In the genomic region with DNA sequence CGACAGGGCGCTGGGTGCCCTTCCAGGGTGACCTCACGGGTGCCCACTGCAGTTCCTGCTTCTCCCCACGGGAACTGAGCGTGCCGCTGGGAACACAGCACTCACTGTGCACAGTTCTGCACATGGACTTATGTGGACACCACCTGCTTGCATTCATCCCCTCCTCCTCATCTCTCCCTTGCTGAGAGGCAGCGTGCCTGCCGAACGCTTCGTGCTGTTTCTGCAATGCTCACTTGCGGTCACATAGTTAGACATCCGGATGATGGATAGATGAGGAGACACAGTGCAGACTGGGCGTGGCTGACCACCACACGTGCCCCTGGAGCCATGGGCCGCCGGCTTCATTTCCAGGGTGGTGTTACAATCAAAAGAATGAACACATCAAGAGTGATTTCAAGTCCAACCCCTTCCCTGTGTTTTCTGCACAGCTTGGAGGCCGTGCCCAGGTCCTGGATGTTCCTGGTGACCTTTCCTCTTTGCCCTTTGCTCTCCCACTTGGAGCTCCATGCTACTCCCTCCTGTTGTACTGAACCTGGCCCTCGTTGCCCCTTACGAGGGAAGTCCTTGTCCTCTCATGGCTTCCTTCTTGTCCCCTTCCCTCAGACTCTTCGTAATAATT, we compare ENCODE assay signal across 1 cellular context.
TF ChIP-seq lines count a peak whose summit lies in the region.

No MANE protein-coding gene starts in this region.

TF ChIP-seq in WTC11, 78 proteins besides CTCF, POLR2A, EP300 and RAD21 (continued from another document):
- TF ChIP-seq, protein P1, sequence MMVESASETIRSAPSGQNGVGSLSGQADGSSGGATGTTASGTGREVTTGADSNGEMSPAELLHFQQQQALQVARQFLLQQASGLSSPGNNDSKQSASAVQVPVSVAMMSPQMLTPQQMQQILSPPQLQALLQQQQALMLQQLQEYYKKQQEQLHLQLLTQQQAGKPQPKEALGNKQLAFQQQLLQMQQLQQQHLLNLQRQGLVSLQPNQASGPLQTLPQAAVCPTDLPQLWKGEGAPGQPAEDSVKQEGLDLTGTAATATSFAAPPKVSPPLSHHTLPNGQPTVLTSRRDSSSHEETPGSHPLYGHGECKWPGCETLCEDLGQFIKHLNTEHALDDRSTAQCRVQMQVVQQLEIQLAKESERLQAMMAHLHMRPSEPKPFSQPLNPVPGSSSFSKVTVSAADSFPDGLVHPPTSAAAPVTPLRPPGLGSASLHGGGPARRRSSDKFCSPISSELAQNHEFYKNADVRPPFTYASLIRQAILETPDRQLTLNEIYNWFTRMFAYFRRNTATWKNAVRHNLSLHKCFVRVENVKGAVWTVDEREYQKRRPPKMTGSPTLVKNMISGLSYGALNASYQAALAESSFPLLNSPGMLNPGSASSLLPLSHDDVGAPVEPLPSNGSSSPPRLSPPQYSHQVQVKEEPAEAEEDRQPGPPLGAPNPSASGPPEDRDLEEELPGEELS (CRISPR knock-in tag; IDR thresholded peaks at IDR 0.05), result no peak
- TF ChIP-seq KAT7 (CRISPR knock-in tag; IDR thresholded peaks at IDR 0.05; ENCODE audit: borderline replicate concordance), result no peak
